In genomic region chr1:116514708-116515525, GRCh38 we compare ENCODE assay signal across 9 cellular contexts. TPM values are rescaled to one million over a fixed set of nuclear protein-coding genes. Genes with fewer than 3 reads are reported as not detected.
A peak's percentile ranks its signal among the peaks of the same experiment; 100 is the strongest.
DNase-seq lines count a peak whose midpoint lies in the region; ATAC-seq lines count a peak whose summit lies in the region.
"Had no signal": no experiment of that assay in that cellular context is flagged by ENCODE, and none has a peak within 500 bp of the region (broad histone marks: within the 10 kb centered on the region; RNA-seq: fewer than 3 reads in every experiment).

No MANE protein-coding gene starts in this region.

- intact Hi-C loops in naive thymus-derived CD4-positive, alpha-beta T cell (cut with micrococcal nuclease), result loop anchor here (1.0 to 5.0 kb wide), 6 partner anchors 11 to 547 kb away; partner anchors contain the start of genes ATP1A1 (in 1 of the 2), CD58 (in 1 of the 2) and TTF2 (in 1 of the 2)
- intact Hi-C loops in sciatic nerve (cut with DNase I), result no loop called here

- H3K36me3 ChIP-seq in naive thymus-derived CD4-positive, alpha-beta T cell (ENCODE audit: control insufficient read depth in 2 of 3, insufficient read depth in 3 of 3, low read length in 3 of 3), result no peaks in the 10 kb centered on the region

- H3K4me3 ChIP-seq in naive thymus-derived CD4-positive, alpha-beta T cell (ENCODE audit: low read length), result peak overlapping the region; percentile 12

- peak; percentile 73 for ATAC-seq in GM18499 (IDR thresholded peaks at IDR 0.05; ENCODE audit: insufficient read depth, unreplicated experiment)
- ATAC-seq in HG02610 (IDR thresholded peaks at IDR 0.05; ENCODE audit: unreplicated experiment), result peak; percentile 76
- ATAC-seq in naive thymus-derived CD4-positive, alpha-beta T cell, result peak; percentile 82
- no peak for ATAC-seq in sciatic nerve

- peaks cover 0 to 5% (median 0%) of the 10 kb centered on the region in 11 donors for H3K9me3 Mint-ChIP-seq in naive thymus-derived CD4-positive, alpha-beta T cell

- CTCF ChIA-PET in naive thymus-derived CD4-positive, alpha-beta T cell (lab: Charles Lee), result interaction anchor here (1.0 to 1.6 kb wide), 4 partner anchors 10 to 279 kb away, joined by 3 to 5 read pairs (median 4); no protein-coding TSS in a partner anchor

- H3K36me3 Mint-ChIP-seq in naive thymus-derived CD4-positive, alpha-beta T cell, result peaks cover 0 to 39% (median 0%) of the 10 kb centered on the region in 5 donors

- DNase-seq in NOMO-1 (lab: John Stamatoyannopoulos, UW; ENCODE audit: unreplicated experiment in 2 of 2), result peak; percentile 93 to 99
- DNase-seq in activated T-helper 9 cell treated with anti-CD3 and anti-CD28 coated beads, Interleukin-2, amount 50 U/mL, for 16 hours (ENCODE audit: low read depth), result peak; percentile 48
- DNase-seq in naive thymus-derived CD4-positive, alpha-beta T cell, result peak in 8 of 9 donors; percentile 11 to 71 (median 30)
- DNase-seq in cerebellum (ENCODE audit: low spot score), result no peak
- DNase-seq in islet precursor cell, result no peak
- DNase-seq in sciatic nerve (ENCODE audit: low spot score), result no peak

- H3K4me1 ChIP-seq in naive thymus-derived CD4-positive, alpha-beta T cell (ENCODE audit: control insufficient read depth in 2 of 2, insufficient read depth in 2 of 2, low read length in 2 of 2), result peaks cover 30 to 49% of the 10 kb centered on the region in 2 donors

- POLR2A ChIA-PET in naive thymus-derived CD4-positive, alpha-beta T cell (lab: Charles Lee), result interaction anchor here (0.5 to 3.1 kb wide), 4 partner anchors 10 to 363 kb away, joined by 3 to 16 read pairs (median 4); no protein-coding TSS in a partner anchor

- H3K27me3 Mint-ChIP-seq in naive thymus-derived CD4-positive, alpha-beta T cell, result no peaks in the 10 kb centered on the region

- peak overlapping the region; percentile 48 to 82 (median 72) for H3K4me3 Mint-ChIP-seq in naive thymus-derived CD4-positive, alpha-beta T cell
- H3K4me3 Mint-ChIP-seq: neural crest cell had no signal

- peaks cover 37 to 72% (median 53%) of the 10 kb centered on the region in 7 donors for H3K4me1 Mint-ChIP-seq in naive thymus-derived CD4-positive, alpha-beta T cell

- no peaks in the 10 kb centered on the region for H3K27me3 ChIP-seq in naive thymus-derived CD4-positive, alpha-beta T cell (ENCODE audit: control insufficient read depth in 2 of 2, insufficient read depth in 2 of 2, low read length in 2 of 2)

- H3K9me3 ChIP-seq in naive thymus-derived CD4-positive, alpha-beta T cell (ENCODE audit: control insufficient read depth in 2 of 3, low read length in 3 of 3), result no peaks in the 10 kb centered on the region

- peak overlapping the region; percentile 25 for H3K27ac ChIP-seq in naive thymus-derived CD4-positive, alpha-beta T cell (ENCODE audit: low read depth, low read length)

- peak overlapping the region; percentile 66 to 93 (median 88) for H3K27ac Mint-ChIP-seq in naive thymus-derived CD4-positive, alpha-beta T cell

RNA-seq across cellular contexts. Expression of gene CD58, which starts 55.9 kb away (rescaled TPM):
- total RNA-seq in naive thymus-derived CD4-positive, alpha-beta T cell, result 10 to 100 TPM in 2 of 5 experiments, 1 to 10 TPM in 3; 3.3 to 35.0 (median 4.4) TPM
- polyA plus RNA-seq in naive thymus-derived CD4-positive, alpha-beta T cell, result 1 to 10 TPM; 1.3 to 2.8 TPM
- total RNA-seq in cerebellum (7.7 TPM), sciatic nerve (21.3 TPM)

Comparison
In these comparisons a context has a peak if more than half of its experiments do, and no peak if none do; other contexts are left out.
1. DNase-seq: peak in NOMO-1 (2 of 2), activated T-helper 9 cell treated with anti-CD3 and anti-CD28 coated beads, Interleukin-2, amount 50 U/mL, for 16 hours (single experiment) and naive thymus-derived CD4-positive, alpha-beta T cell (8 of 9); none in cerebellum (single experiment), islet precursor cell (single experiment) and sciatic nerve (single experiment).